In the genomic region with DNA sequence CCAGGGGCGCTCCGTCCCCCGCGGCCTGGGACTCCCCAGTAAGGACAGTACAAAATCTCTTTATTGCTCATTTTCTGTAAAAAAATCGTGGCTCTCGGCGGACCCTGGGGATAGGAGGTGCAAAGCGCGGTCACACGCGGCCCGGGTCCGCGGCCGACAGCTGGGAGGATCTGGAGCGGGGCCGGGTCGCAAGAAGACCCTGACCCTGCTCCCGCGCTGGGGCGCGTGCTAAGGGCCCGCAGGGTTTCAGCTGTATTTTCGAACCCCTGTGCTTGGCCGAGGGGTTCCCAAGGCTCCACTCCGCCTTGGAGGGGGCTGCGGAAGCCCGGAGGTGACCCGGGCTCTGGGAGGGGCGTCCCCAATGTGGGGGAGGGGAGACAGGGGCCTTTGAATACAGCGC, we compare ENCODE assay signal across 10 cellular contexts. TPM values are rescaled to one million over a fixed set of nuclear protein-coding genes. Genes with fewer than 3 reads are reported as not detected.
"Had no signal": no experiment of that assay in that cellular context is flagged by ENCODE, and none has a peak within 500 bp of the region (broad histone marks: within the 10 kb centered on the region; RNA-seq: fewer than 3 reads in every experiment).

No MANE protein-coding gene starts in this region.

RNA-seq across cellular contexts. Expression of a gene that starts 36.8 kb away (rescaled TPM):
- total RNA-seq: activated B cell treated with CpG ODN at 0.5 μM for 24 hours; activated CD4-positive, alpha-beta memory T cell treated with anti-CD3 and anti-CD28 coated beads for 36 hours; activated T-helper 17 cell treated with anti-CD3 and anti-CD28 coated beads, Interleukin-2, amount 50 U/mL, for 72 hours; liver; mesenteric fat pad; neural crest cell; osteocyte; psoas muscle had no signal
- polyA plus RNA-seq: immature natural killer cell, liver, psoas muscle, SK-N-SH had no signal
